ENCODE assay signal across 26 cellular contexts in the genomic region with DNA sequence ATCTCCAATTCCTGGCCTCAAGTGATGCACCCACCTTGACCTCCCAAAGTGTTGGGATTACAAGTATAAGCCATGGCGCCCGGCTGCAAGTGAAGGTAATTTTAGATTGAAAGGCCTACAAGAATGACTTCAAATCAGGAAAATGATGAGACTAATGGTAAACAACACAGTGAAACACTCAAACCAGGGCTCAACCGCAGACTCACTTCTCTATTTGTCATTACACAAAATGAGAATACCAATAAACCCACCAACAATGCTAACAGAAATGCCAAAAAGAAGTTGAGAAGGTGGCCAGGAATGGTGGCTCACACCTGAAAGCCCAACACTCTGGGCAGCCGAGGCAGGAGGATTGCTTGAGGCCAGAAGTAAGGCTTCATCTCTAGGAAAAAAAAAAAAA.
"Had no signal": no experiment of that assay in that cellular context is flagged by ENCODE, and none has a peak within 500 bp of the region (broad histone marks: within the 10 kb centered on the region; RNA-seq: fewer than 3 reads in every experiment).

No MANE protein-coding gene starts in this region.

- H3K4me1 ChIP-seq: right atrium auricular region, right lobe of liver, tibial nerve, vagina had no signal

- H3K27me3 ChIP-seq: ovary, right atrium auricular region, right lobe of liver, tibial nerve, vagina had no signal

- H3K4me3 ChIP-seq: left ventricle myocardium inferior, lung, ovary, right atrium auricular region, right lobe of liver, smooth muscle cell, tibial nerve, vagina had no signal

- H3K4me1 Mint-ChIP-seq: immature natural killer cell; mesothelial cell of epicardium; naive B cell; stimulated activated memory B cell treated with anti-CD40 and anti-IgM and Interleukin-4, amounts not matched to agents 10 μg/mL and 1 μg/mL and 100 μg/mL, for 72 hours; stimulated activated naive CD8-positive, alpha-beta T cell treated with anti-CD3 and anti-CD28 coated beads, Interleukin-15, amount 100 ng/mL, for 72 hours had no signal

- FAIRE-seq: islet of Langerhans, kidney had no signal

- H3K9me3 ChIP-seq: left ventricle myocardium inferior, ovary, right atrium auricular region, right lobe of liver, tibial nerve, vagina had no signal

- H3K4me3 Mint-ChIP-seq: immature natural killer cell; mesothelial cell of epicardium; natural killer cell treated with Interleukin-12 subunit alpha and Interleukin-12 subunit beta and Interleukin-15 and Interleukin-18, amount 100 ng/mL, for 72 hours; stimulated activated memory B cell treated with anti-CD40 and anti-IgM and Interleukin-4, amounts not matched to agents 10 μg/mL and 1 μg/mL and 100 μg/mL, for 72 hours; stimulated activated naive CD8-positive, alpha-beta T cell treated with anti-CD3 and anti-CD28 coated beads, Interleukin-15, amount 100 ng/mL, for 72 hours; type B pancreatic cell had no signal

- H3K27ac Mint-ChIP-seq: mesothelial cell of epicardium; natural killer cell treated with Interleukin-12 subunit alpha and Interleukin-12 subunit beta and Interleukin-15 and Interleukin-18, amount 100 ng/mL, for 72 hours; progenitor cell of endocrine pancreas; stimulated activated memory B cell treated with anti-CD40 and anti-IgM and Interleukin-4, amounts not matched to agents 10 μg/mL and 1 μg/mL and 100 μg/mL, for 72 hours; stimulated activated naive CD8-positive, alpha-beta T cell treated with anti-CD3 and anti-CD28 coated beads, Interleukin-15, amount 100 ng/mL, for 72 hours; type B pancreatic cell had no signal

- H3K27ac ChIP-seq: left ventricle myocardium inferior, ovary, right atrium auricular region, right lobe of liver, tibial nerve, vagina had no signal

- ATAC-seq: natural killer cell treated with Interleukin-12 subunit alpha and Interleukin-12 subunit beta and Interleukin-15 and Interleukin-18, amount 100 ng/mL, for 72 hours; right lobe of liver; stimulated activated memory B cell treated with anti-CD40 and anti-IgM and Interleukin-4, amounts not matched to agents 10 μg/mL and 1 μg/mL and 100 μg/mL, for 72 hours; stimulated activated naive CD8-positive, alpha-beta T cell treated with anti-CD3 and anti-CD28 coated beads, Interleukin-15, amount 100 ng/mL, for 72 hours had no signal

- DNase-seq: hypothalamus; immature natural killer cell; kidney; left ventricle myocardium inferior; mesendoderm; naive B cell; ovary; right lobe of liver; stimulated activated CD4-positive, alpha-beta T cell treated with anti-CD3 and anti-CD28 coated beads, Interleukin-1b, Interleukin-23, amount 100 ng/mL, for 48 hours; stimulated activated CD4-positive, alpha-beta T cell treated with anti-CD3 and anti-CD28 coated beads, Interleukin-2, amount 100 ng/mL, for 48 hours; stimulated activated CD4-positive, alpha-beta T cell treated with anti-CD3 and anti-CD28 coated beads, Interleukin-4, amount 100 ng/mL, for 4 hours; stimulated activated CD8-positive, alpha-beta memory T cell treated with anti-CD3 and anti-CD28 coated beads, Interleukin-4, amount 100 ng/mL, for 48 hours; stimulated activated naive CD4-positive, alpha-beta T cell treated with Interleukin-2 at 50 U/mL for 16 hours; stimulated activated naive CD8-positive, alpha-beta T cell treated with anti-CD3 and anti-CD28 coated beads, Interleukin-15, amount 100 ng/mL, for 72 hours; substantia nigra had no signal

- H3K9me3 Mint-ChIP-seq: immature natural killer cell; mesothelial cell of epicardium; naive B cell; natural killer cell treated with Interleukin-12 subunit alpha and Interleukin-12 subunit beta and Interleukin-15 and Interleukin-18, amount 100 ng/mL, for 72 hours; stimulated activated memory B cell treated with anti-CD40 and anti-IgM and Interleukin-4, amounts not matched to agents 10 μg/mL and 1 μg/mL and 100 μg/mL, for 72 hours; stimulated activated naive CD8-positive, alpha-beta T cell treated with anti-CD3 and anti-CD28 coated beads, Interleukin-15, amount 100 ng/mL, for 72 hours; type B pancreatic cell had no signal

- H3K36me3 ChIP-seq: ovary had no signal

- H3K27me3 Mint-ChIP-seq: naive B cell; natural killer cell treated with Interleukin-12 subunit alpha and Interleukin-12 subunit beta and Interleukin-15 and Interleukin-18, amount 100 ng/mL, for 72 hours; progenitor cell of endocrine pancreas; stimulated activated memory B cell treated with anti-CD40 and anti-IgM and Interleukin-4, amounts not matched to agents 10 μg/mL and 1 μg/mL and 100 μg/mL, for 72 hours; stimulated activated naive CD8-positive, alpha-beta T cell treated with anti-CD3 and anti-CD28 coated beads, Interleukin-15, amount 100 ng/mL, for 72 hours; type B pancreatic cell had no signal

- H3K4me2 ChIP-seq: smooth muscle cell had no signal
